ENCODE assay signal across 8 cellular contexts in genomic region chr17:7251330-7252175, GRCh38.
DNase-seq lines count a peak whose midpoint lies in the region; ATAC-seq and TF ChIP-seq lines count a peak whose summit lies in the region.

TSS of gene CTDNEP1 (minus strand) at chr17:7251734. CDS start at chr17:7251296, 438 bp downstream.

- peak; percentile 84 for ATAC-seq in GM18907 (IDR thresholded peaks at IDR 0.05; ENCODE audit: unreplicated experiment)
- peak; percentile 85 for ATAC-seq in HG03159 (IDR thresholded peaks at IDR 0.05; ENCODE audit: unreplicated experiment)

- peak; percentile 97 for DNase-seq in NCI-H2227 treated with DMSO at 0.1 percent for 48 hours (lab: John Stamatoyannopoulos, UW)
- peak; percentile 100 for DNase-seq in cardiac fibroblast (ENCODE audit: low read depth in 2 of 2)
- DNase-seq in iPS-NIHi11 (ENCODE audit: low spot score) = peak; percentile 90

- TF ChIP-seq CTCF in WI38 (IDR thresholded peaks at IDR 0.05; ENCODE audit: low read depth, low read length) (no peak), cardiac fibroblast (IDR thresholded peaks at IDR 0.05; ENCODE audit: low read depth, low read length) (no peak)

- peak within 1 kb of the TSS; percentile 93 for H2AFZ ChIP-seq in ACC112 (ENCODE audit: low read length, unreplicated experiment)

- H3K4me1 ChIP-seq in ACC112 (ENCODE audit: control insufficient read depth, insufficient read depth, low read length, unreplicated experiment) = peaks cover 25% of the 10 kb centered on the region

- H3K27ac ChIP-seq in ACC112 (ENCODE audit: low read depth, low read length) = peak within 1 kb of the TSS; percentile 97
- peak within 1 kb of the TSS; percentile 85 to 100 (median 98) for H3K27ac ChIP-seq in skin epidermis

- peaks cover 15% of the 10 kb centered on the region; the same call in 1 of the 2 replicates for H3K36me3 ChIP-seq in ACC112 (ENCODE audit: insufficient read depth, low read length)

- H3K27me3 ChIP-seq in ACC112 (ENCODE audit: insufficient read depth, low read length) = no peaks in the 10 kb centered on the region

- H3K79me2 ChIP-seq in ACC112 (ENCODE audit: control insufficient read depth, insufficient read depth, low read length, unreplicated experiment) = peaks cover 65% of the 10 kb centered on the region

- H3K4me3 ChIP-seq in ACC112 (ENCODE audit: low read depth, low read length) (peak within 1 kb of the TSS; percentile 96), WI38 (ENCODE audit: low read depth, low read length) (peak within 1 kb of the TSS; percentile 94), cardiac fibroblast (replicated peaks in 1 of 2; ENCODE audit: low read depth in 2 of 2, low read length in 2 of 2) (peak within 1 kb of the TSS; percentile 83 to 89), skin epidermis (peak within 1 kb of the TSS; percentile 66 to 99 (median 89))

Comparison
In these comparisons a context has a peak if more than half of its experiments do, and no peak if none do; other contexts are left out.
1. Peak in every context shown above with its lines: DNase-seq, ATAC-seq, H3K4me3 ChIP-seq and H3K27ac ChIP-seq.